In genomic region chr2:194616334-194616733, GRCh38 we compare ENCODE assay signal across 21 cellular contexts.
DNase-seq lines count a peak whose midpoint lies in the region; ATAC-seq, FAIRE-seq and TF ChIP-seq lines count a peak whose summit lies in the region.
"Had no signal": no experiment of that assay in that cellular context is flagged by ENCODE, and none has a peak within 500 bp of the region (broad histone marks: within the 10 kb centered on the region; RNA-seq: fewer than 3 reads in every experiment).

No MANE protein-coding gene starts in this region.

- no peak for FAIRE-seq in pancreas (lab: Jason Lieb, UNC)
- FAIRE-seq: H1, HepG2 had no signal

- no peak overlapping the region for H3K27ac ChIP-seq in DND-41 (ENCODE audit: low read length)
- H3K27ac ChIP-seq in pancreas = no peak overlapping the region
- no peak overlapping the region for H3K27ac ChIP-seq in foreskin keratinocyte
- H3K27ac ChIP-seq in RWPE1 = no peak overlapping the region
- H3K27ac ChIP-seq: epithelial cell of prostate, hepatocyte, neutrophil had no signal

- DNase-seq in DND-41 (no peak), GM19240 (ENCODE audit: insufficient read length, low spot score) (peak; percentile 1), pancreas (no peak), NOMO-1 treated with DMSO at 0.1 percent for 48 hours (lab: John Stamatoyannopoulos, UW; ENCODE audit: unreplicated experiment) (no peak), foreskin keratinocyte (no peak), RWPE1 (ENCODE audit: low spot score) (no peak)
- DNase-seq: 8988T; activated CD8-positive, alpha-beta T cell treated with anti-CD3 and anti-CD28 coated beads for 36 hours; activated naive CD4-positive, alpha-beta T cell; NCI-H1092; NCI-H524 treated with DMSO at 0.1 percent for 48 hours; RPMI8226; T1000; trophoblast cell had no signal

- no peaks in the 10 kb centered on the region for H3K79me2 ChIP-seq in DND-41 (ENCODE audit: insufficient read depth, low read length)
- H3K79me2 ChIP-seq: hepatocyte had no signal

- CTCF ChIA-PET in RWPE1 (lab: Yijun Ruan, JAX) = interaction anchor here (0.6 kb wide), 1 partner anchor 17 kb away, joined by 4 read pairs; no protein-coding TSS in a partner anchor

- H4K20me1 ChIP-seq in DND-41 (ENCODE audit: insufficient read depth, low read length) = no peaks in the 10 kb centered on the region

- no peak for ATAC-seq in DND-41 (ENCODE audit: insufficient read depth, low read depth)
- ATAC-seq in HG02588 (IDR thresholded peaks at IDR 0.05; ENCODE audit: unreplicated experiment) = peak; percentile 75
- ATAC-seq in HG03139 (IDR thresholded peaks at IDR 0.05; ENCODE audit: unreplicated experiment) = peak; percentile 72
- ATAC-seq in pancreas = no peak
- ATAC-seq in foreskin keratinocyte = no peak
- ATAC-seq: activated CD8-positive, alpha-beta T cell treated with anti-CD3 and anti-CD28 coated beads for 36 hours; HepG2 had no signal

- H3K4me3 ChIP-seq in DND-41 (ENCODE audit: low read depth in 1 of 2, low read length in 2 of 2) (no peak overlapping the region), pancreas (no peak overlapping the region)
- H3K4me3 ChIP-seq: hepatocyte had no signal

- H3K4me1 ChIP-seq in DND-41 (ENCODE audit: insufficient read depth, low read length) (no peaks in the 10 kb centered on the region), pancreas (no peaks in the 10 kb centered on the region), foreskin keratinocyte (no peaks in the 10 kb centered on the region)

- no peak for TF ChIP-seq CTCF in DND-41 (IDR thresholded peaks at IDR 0.05; ENCODE audit: borderline replicate concordance, extremely low read depth, low read length, poor library complexity, severe bottlenecking)
- no peak for TF ChIP-seq CTCF in pancreas (IDR thresholded peaks at IDR 0.05)
- TF ChIP-seq CTCF in foreskin keratinocyte (conservative IDR thresholded peaks at IDR 0.05) = no peak
- TF ChIP-seq CTCF in RWPE1 (conservative IDR thresholded peaks at IDR 0.05; ENCODE audit: low read depth) = no peak

- H3K27me3 ChIP-seq in DND-41 (ENCODE audit: insufficient read depth, low read length, poor library complexity) (no peaks in the 10 kb centered on the region), pancreas (no peaks in the 10 kb centered on the region), foreskin keratinocyte (no peaks in the 10 kb centered on the region)
- H3K27me3 ChIP-seq: hepatocyte, neutrophil had no signal

- H3K9ac ChIP-seq in DND-41 (ENCODE audit: low read depth, low read length) = no peak overlapping the region

- H3K9me3 ChIP-seq in DND-41 (ENCODE audit: insufficient read depth, low read length, severe bottlenecking) = peaks cover 8% of the 10 kb centered on the region
- H3K9me3 ChIP-seq in pancreas = no peaks in the 10 kb centered on the region
- H3K9me3 ChIP-seq: neutrophil had no signal

- POLR2A ChIA-PET in RWPE1 (lab: Yijun Ruan, JAX; ENCODE audit: low non-redundant PET) = no interaction called here

- intact Hi-C loops in pancreas (cut with DNase I) = no loop called here

- H3K4me2 ChIP-seq in DND-41 (ENCODE audit: insufficient read depth, low read length) = no peak overlapping the region
- H3K4me2 ChIP-seq: hepatocyte had no signal

- peak overlapping the region; percentile 7; the same call in 1 of the 2 replicates for H2AFZ ChIP-seq in DND-41 (ENCODE audit: low read depth, low read length)
- H2AFZ ChIP-seq: hepatocyte had no signal

- H3K36me3 ChIP-seq in DND-41 (ENCODE audit: insufficient read depth, low read length) = no peaks in the 10 kb centered on the region
- H3K36me3 ChIP-seq in pancreas = no peaks in the 10 kb centered on the region
- H3K36me3 ChIP-seq: neutrophil had no signal

- WGBS in pancreas, 2 donors = 21 to 27% methylated on average over 1 of the region's 1 CpG

Comparison
In these comparisons a context has a peak if more than half of its experiments do, and no peak if none do; other contexts are left out.
1. ATAC-seq: peak in HG02588 (single experiment) and HG03139 (single experiment); none in DND-41 (single experiment), pancreas (0 of 4) and foreskin keratinocyte (single experiment).